In genomic region chr16:77190478-77191258, GRCh38 we compare ENCODE assay signal across 1 cellular context.
TF ChIP-seq lines count a peak whose summit lies in the region.

TSS of gene MON1B (plus strand) at chr16:77191190. CDS start at chr16:77191486, 296 bp downstream.

TF ChIP-seq in HepG2, 621 proteins besides CTCF, POLR2A, EP300 and RAD21 (continued from another document and continues in another):
- peak; percentile 86 for TF ChIP-seq ZNF580 (CRISPR knock-in tag; IDR thresholded peaks at IDR 0.05; ENCODE audit: borderline replicate concordance, low read depth)
- no peak for TF ChIP-seq ZNF276 (CRISPR knock-in tag; IDR thresholded peaks at IDR 0.05; ENCODE audit: low read depth)
- peak; percentile 24; the same call in 1 of the 2 replicates for TF ChIP-seq ERF (CRISPR knock-in tag; IDR thresholded peaks at IDR 0.05)
- TF ChIP-seq TARDBP (CRISPR knock-in tag; IDR thresholded peaks at IDR 0.05): no peak
- TF ChIP-seq PRDM4 (CRISPR knock-in tag; IDR thresholded peaks at IDR 0.05; ENCODE audit: borderline replicate concordance): no peak
- TF ChIP-seq ZNF281 (CRISPR knock-in tag; IDR thresholded peaks at IDR 0.05; ENCODE audit: borderline replicate concordance): 0 out of 2 replicates have a peak, but pooled peaks have one; percentile 51
- peak; percentile 78; the same call in 1 of the 2 replicates for TF ChIP-seq ZNF414 (CRISPR knock-in tag; IDR thresholded peaks at IDR 0.05)
- no peak for TF ChIP-seq ZNF597 (CRISPR knock-in tag; IDR thresholded peaks at IDR 0.05)
- TF ChIP-seq AGO2 (optimal IDR thresholded peaks at IDR 0.05; ENCODE audit: low read depth, low read length): no peak
- 0 out of 2 replicates have a peak, but pooled peaks have one; percentile 34 for TF ChIP-seq ZNF232 (CRISPR knock-in tag; IDR thresholded peaks at IDR 0.05; ENCODE audit: borderline replicate concordance)
- peak; percentile 93 for TF ChIP-seq BORCS8-MEF2B (CRISPR knock-in tag; IDR thresholded peaks at IDR 0.05)
- TF ChIP-seq IRF9 (CRISPR knock-in tag; IDR thresholded peaks at IDR 0.05; ENCODE audit: borderline replicate concordance): peak; percentile 28; the same call in 1 of the 2 replicates
- peak; percentile 29; the same call in 1 of the 2 replicates for TF ChIP-seq ZNF614 (CRISPR knock-in tag; IDR thresholded peaks at IDR 0.05; ENCODE audit: borderline replicate concordance)
- peak; percentile 62 for TF ChIP-seq ZFP90 (CRISPR knock-in tag; IDR thresholded peaks at IDR 0.05; ENCODE audit: borderline replicate concordance)
- no peak for TF ChIP-seq ZNF691 (CRISPR knock-in tag; IDR thresholded peaks at IDR 0.05; ENCODE audit: borderline replicate concordance, low read depth)
- TF ChIP-seq ZNF652 (CRISPR knock-in tag; IDR thresholded peaks at IDR 0.05; ENCODE audit: borderline replicate concordance, low read depth): no peak
- no peak; the same call in 1 of the 2 replicates for TF ChIP-seq RCOR2 (CRISPR knock-in tag; IDR thresholded peaks at IDR 0.05)
- peak; percentile 84 for TF ChIP-seq THAP11 (CRISPR knock-in tag; IDR thresholded peaks at IDR 0.05)
- peak; percentile 72 for TF ChIP-seq PHF21A (CRISPR knock-in tag; IDR thresholded peaks at IDR 0.05)
- TF ChIP-seq POGZ (CRISPR knock-in tag; IDR thresholded peaks at IDR 0.05): peak; percentile 84
- TF ChIP-seq PTBP1 (IDR thresholded peaks at IDR 0.05; ENCODE audit: low read depth, low read length, poor library complexity, severe bottlenecking): no peak
- TF ChIP-seq HOXA5 (CRISPR knock-in tag; IDR thresholded peaks at IDR 0.05): peak; percentile 88
- TF ChIP-seq ZNF567 (CRISPR knock-in tag; IDR thresholded peaks at IDR 0.05; ENCODE audit: borderline replicate concordance): 0 out of 2 replicates have a peak, but pooled peaks have one; percentile 51
- TF ChIP-seq HNRNPUL1 (IDR thresholded peaks at IDR 0.05; ENCODE audit: low read depth, low read length): no peak
- no peak for TF ChIP-seq HNF4G (IDR thresholded peaks at IDR 0.05; ENCODE audit: borderline replicate concordance, low read depth, low read length)
- TF ChIP-seq HNF4G (CRISPR knock-in tag; IDR thresholded peaks at IDR 0.05; ENCODE audit: borderline replicate concordance, low read depth): no peak
- TF ChIP-seq ZNF660 (CRISPR knock-in tag; IDR thresholded peaks at IDR 0.05; ENCODE audit: borderline replicate concordance, low read depth): no peak
- TF ChIP-seq ZKSCAN5 (CRISPR knock-in tag; IDR thresholded peaks at IDR 0.05): 0 out of 2 replicates have a peak, but pooled peaks have one; percentile 21
- TF ChIP-seq CHD4 (IDR thresholded peaks at IDR 0.05; ENCODE audit: borderline replicate concordance, low read length): peak; percentile 44; the same call in 1 of the 2 replicates
- peak; percentile 30; the same call in 1 of the 2 replicates for TF ChIP-seq HCFC1 (IDR thresholded peaks at IDR 0.05; ENCODE audit: low read depth, low read length)
- peak; percentile 36; the same call in 1 of the 2 replicates for TF ChIP-seq ZHX2 (IDR thresholded peaks at IDR 0.05; ENCODE audit: low read depth)
- no peak for TF ChIP-seq ZHX2 (CRISPR knock-in tag; IDR thresholded peaks at IDR 0.05; ENCODE audit: borderline replicate concordance)
- no peak for TF ChIP-seq TAF15 (IDR thresholded peaks at IDR 0.05; ENCODE audit: low read depth, low read length, poor library complexity, severe bottlenecking)
- TF ChIP-seq GLMP (CRISPR knock-in tag; IDR thresholded peaks at IDR 0.05; ENCODE audit: borderline replicate concordance): no peak
- no peak for TF ChIP-seq USF2 (IDR thresholded peaks at IDR 0.05; ENCODE audit: low read depth, low read length)
- TF ChIP-seq USF2 (CRISPR knock-in tag; IDR thresholded peaks at IDR 0.05; ENCODE audit: borderline replicate concordance): no peak
- no peak for TF ChIP-seq HOXA7 (CRISPR knock-in tag; IDR thresholded peaks at IDR 0.05)
